19 cellular contexts compared by ENCODE assay signal in genomic region chr7:151821806-151822540, GRCh38.
"Had no signal": no experiment of that assay in that cellular context is flagged by ENCODE, and none has a peak within 500 bp of the region (broad histone marks: within the 10 kb centered on the region; RNA-seq: fewer than 3 reads in every experiment).

No MANE protein-coding gene starts in this region.

- ATAC-seq: activated CD8-positive, alpha-beta T cell treated with anti-CD3 and anti-CD28 coated beads for 36 hours; effector memory CD8-positive, alpha-beta T cell; natural killer cell had no signal

- DNase-seq: activated CD4-positive, alpha-beta T cell treated with anti-CD3 and anti-CD28 coated beads, Interleukin-2, amount 10 ng/mL, durations not matched to agents 24 days and 14 days; activated CD8-positive, alpha-beta T cell treated with anti-CD3 and anti-CD28 coated beads for 36 hours; activated effector memory CD4-positive, alpha-beta T cell treated with Interleukin-2 at 50 U/mL for 16 hours; activated naive CD4-positive, alpha-beta T cell treated with anti-CD3 and anti-CD28 coated beads, Interleukin-2, amount 50 U/mL, for 16 hours; activated T-cell treated with anti-CD3 and anti-CD28 coated beads, Interleukin-2, amount 50 U/mL, for 48 hours; effector memory CD8-positive, alpha-beta T cell; foreskin keratinocyte; mesenchymal stem cell; natural killer cell; stimulated activated CD4-positive, alpha-beta T cell treated with anti-CD3 and anti-CD28 coated beads, Interleukin-15, amount 100 ng/mL, for 24 hours; stimulated activated CD4-positive, alpha-beta T cell treated with anti-CD3 and anti-CD28 coated beads, Interleukin-2, amount 100 ng/mL, for 48 hours; testis had no signal

- H3K27me3 ChIP-seq: ascending aorta, left lung, neutrophil, testis, upper lobe of left lung had no signal

- FAIRE-seq: bronchial epithelial cell, keratinocyte had no signal

- H3K4me3 ChIP-seq: ascending aorta, left lung, testis, upper lobe of left lung had no signal

- H3K36me3 ChIP-seq: ascending aorta, left lung, neutrophil, upper lobe of left lung had no signal

- H3K9me3 ChIP-seq: ascending aorta, left lung, neutrophil, testis, upper lobe of left lung had no signal

- H3K27ac ChIP-seq: ascending aorta, foreskin keratinocyte, left lung, neutrophil, parathyroid adenoma, testis had no signal

- H3K4me1 ChIP-seq: foreskin keratinocyte, parathyroid adenoma had no signal
